In the genomic region with DNA sequence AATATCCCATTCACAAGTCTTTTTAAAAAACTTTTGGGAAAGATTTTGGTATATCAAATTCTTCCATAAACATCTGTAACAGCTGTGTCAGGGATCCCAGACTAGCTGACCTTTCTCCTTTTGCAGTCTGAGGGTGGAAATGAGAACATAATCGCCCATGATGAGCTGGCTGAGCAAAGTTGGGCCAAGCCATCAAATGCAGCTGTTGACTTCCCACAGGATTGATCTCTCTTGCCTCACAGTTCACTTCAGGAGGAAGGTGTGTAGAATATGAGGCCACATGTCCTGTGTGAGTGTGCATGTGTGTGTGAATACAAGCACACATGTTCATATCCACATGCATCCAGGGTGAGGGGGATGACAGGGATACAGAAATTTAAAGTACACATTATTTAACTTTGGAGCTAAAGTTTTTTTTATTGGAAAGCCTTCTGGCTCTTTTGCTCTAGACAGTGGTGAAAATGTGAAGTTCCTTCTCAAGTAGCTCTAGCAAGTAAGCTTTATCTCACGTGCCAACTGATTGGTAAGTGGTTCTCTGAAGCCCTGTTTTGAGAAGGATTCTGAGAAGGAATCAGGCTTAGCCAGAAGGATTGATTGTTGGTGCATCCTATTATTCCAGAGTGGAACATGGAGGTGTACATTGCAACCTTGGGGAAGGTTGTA, we compare ENCODE assay signal across 25 cellular contexts.
DNase-seq lines count a peak whose midpoint lies in the region; ATAC-seq, FAIRE-seq and TF ChIP-seq lines count a peak whose summit lies in the region.
"Had no signal": no experiment of that assay in that cellular context is flagged by ENCODE, and none has a peak within 500 bp of the region (broad histone marks: within the 10 kb centered on the region; RNA-seq: fewer than 3 reads in every experiment).

No MANE protein-coding gene starts in this region.

- H3K36me3 ChIP-seq in heart right ventricle, result no peaks in the 10 kb centered on the region
- no peaks in the 10 kb centered on the region for H3K36me3 ChIP-seq in right atrium auricular region
- H3K36me3 ChIP-seq in pancreas, result no peaks in the 10 kb centered on the region
- H3K36me3 ChIP-seq: BLaER1 treated with 17β-estradiol and CSF1 and Interleukin-3, amounts not matched to agents 10 nM and 100 nM had no signal

- WGBS in heart right ventricle, 2 donors, result 52 to 79% methylated on average over 2 of the region's 2 CpGs
- 41 to 54% methylated on average over 2 of the region's 2 CpGs for WGBS in pancreas, 2 donors

- no peak overlapping the region for H3K27ac ChIP-seq in heart right ventricle
- H3K27ac ChIP-seq in right atrium auricular region, result no peak overlapping the region
- H3K27ac ChIP-seq in pancreas, result peak overlapping the region; percentile 29 to 47 (median 40)
- H3K27ac ChIP-seq: A549; BLaER1 treated with 17β-estradiol and CSF1 and Interleukin-3, amounts not matched to agents 10 nM and 100 nM; KMS-11 had no signal

- DNase-seq in heart right ventricle (no peak), right atrium auricular region (ENCODE audit: low spot score) (no peak), fibroblast of the aortic adventitia (ENCODE audit: low read depth) (peak; percentile 17), pancreas (peak in 4 of 6 donors; percentile 74 to 86 (median 82)), middle frontal gyrus (ENCODE audit: extremely low spot score, low spot score) (no peak), NCI-H510A treated with DMSO at 0.1 percent for 48 hours (lab: John Stamatoyannopoulos, UW) (no peak), NCI-H2196 treated with DMSO at 0.1 percent for 48 hours (lab: John Stamatoyannopoulos, UW; ENCODE audit: unreplicated experiment) (no peak)
- DNase-seq: AML-193; CD4-positive, alpha-beta T cell; DMS53; MM.1S; NCI-H1048; NCI-H1417; NCI-H1694; NCI-H2029 treated with DMSO at 0.1 percent for 48 hours; NCI-H2171 treated with DMSO at 0.1 percent for 48 hours; NCI-H524 treated with DMSO at 0.1 percent for 48 hours; NCI-H82; NK-92 treated with Interleukin-12 subunit alpha and Interleukin-12 subunit beta, amount 100 ng/mL, for 24 hours; PC-3 had no signal

- H3K27me3 ChIP-seq in heart right ventricle (no peaks in the 10 kb centered on the region), right atrium auricular region (no peaks in the 10 kb centered on the region), pancreas (no peaks in the 10 kb centered on the region)
- H3K27me3 ChIP-seq: BLaER1 treated with 17β-estradiol and CSF1 and Interleukin-3, amounts not matched to agents 10 nM and 100 nM had no signal

- peak in 7 of 8 donors; percentile 57 to 82 (median 60) for ATAC-seq in heart right ventricle
- ATAC-seq in pancreas, result peak; percentile 92 to 98 (median 95)
- ATAC-seq: A549, HCT116, PC-3 had no signal

- H3K9me3 ChIP-seq in heart right ventricle (peaks cover 0 to 11% (median 0%) of the 10 kb centered on the region in 11 donors), right atrium auricular region (peaks cover 0 to 3% of the 10 kb centered on the region in 2 donors), pancreas (no peaks in the 10 kb centered on the region)
- H3K9me3 ChIP-seq: A549; BLaER1 treated with 17β-estradiol and CSF1 and Interleukin-3, amounts not matched to agents 10 nM and 100 nM had no signal

- TF ChIP-seq CTCF in heart right ventricle (IDR thresholded peaks at IDR 0.05) (no peak), right atrium auricular region (IDR thresholded peaks at IDR 0.05) (no peak), fibroblast of the aortic adventitia (IDR thresholded peaks at IDR 0.05; ENCODE audit: insufficient read depth, low read length) (no peak), pancreas (IDR thresholded peaks at IDR 0.05) (no peak)

- no peak overlapping the region for H3K4me3 ChIP-seq in heart right ventricle
- no peak overlapping the region for H3K4me3 ChIP-seq in right atrium auricular region
- H3K4me3 ChIP-seq in fibroblast of the aortic adventitia (ENCODE audit: low read depth, low read length), result no peak overlapping the region
- H3K4me3 ChIP-seq in pancreas, result no peak overlapping the region
- H3K4me3 ChIP-seq: A549; BLaER1 treated with 17β-estradiol and CSF1 and Interleukin-3, amounts not matched to agents 10 nM and 100 nM had no signal

- no peak for FAIRE-seq in pancreas (lab: Jason Lieb, UNC)
- FAIRE-seq: A549, GM18507 had no signal

- intact Hi-C loops in heart right ventricle (cut with DNase I) (no loop called here), pancreas (cut with DNase I) (no loop called here)

- H3K4me1 ChIP-seq in heart right ventricle, result peaks cover 0 to 3% (median 0%) of the 10 kb centered on the region in 9 donors
- H3K4me1 ChIP-seq in right atrium auricular region, result no peaks in the 10 kb centered on the region
- H3K4me1 ChIP-seq in pancreas, result peaks cover 5 to 25% (median 13%) of the 10 kb centered on the region in 3 donors
- H3K4me1 ChIP-seq: A549; BLaER1 treated with 17β-estradiol and CSF1 and Interleukin-3, amounts not matched to agents 10 nM and 100 nM had no signal

Comparison
In these comparisons a context has a peak if more than half of its experiments do, and no peak if none do; other contexts are left out.
1. DNase-seq: peak in fibroblast of the aortic adventitia (single experiment) and pancreas (4 of 6); none in heart right ventricle (0 of 2), right atrium auricular region (single experiment), middle frontal gyrus (single experiment), NCI-H510A treated with DMSO at 0.1 percent for 48 hours (single experiment) and NCI-H2196 treated with DMSO at 0.1 percent for 48 hours (single experiment).
2. H3K27ac ChIP-seq: peak in pancreas (4 of 4); none in heart right ventricle (0 of 10) and right atrium auricular region (0 of 2).